ENCODE assay signal across 12 cellular contexts in genomic region chr13:27403252-27403678, GRCh38. TPM values are rescaled to one million over a fixed set of nuclear protein-coding genes. Genes with fewer than 3 reads are reported as not detected.
DNase-seq lines count a peak whose midpoint lies in the region; ATAC-seq, FAIRE-seq and TF ChIP-seq lines count a peak whose summit lies in the region.
"Had no signal": no experiment of that assay in that cellular context is flagged by ENCODE, and none has a peak within 500 bp of the region (broad histone marks: within the 10 kb centered on the region; RNA-seq: fewer than 3 reads in every experiment).

No MANE protein-coding gene starts in this region.

- peak; percentile 41 for DNase-seq in HFFc6
- peak; percentile 50 for DNase-seq in astrocyte of the spinal cord (ENCODE audit: low read depth, low spot score)
- no peak for DNase-seq in keratinocyte (ENCODE audit: low read depth, low spot score)
- DNase-seq in stimulated activated naive CD8-positive, alpha-beta T cell treated with anti-CD3 and anti-CD28 coated beads, Interleukin-15, amount 100 ng/mL, for 72 hours, result no peak
- no peak for DNase-seq in NCI-H1436 (lab: John Stamatoyannopoulos, UW)
- no peak for DNase-seq in NCI-H1105 (lab: John Stamatoyannopoulos, UW)
- DNase-seq: activated CD4-positive, alpha-beta T cell treated with anti-CD3 and anti-CD28 coated beads, Interleukin-2, amount 10 ng/mL, durations not matched to agents 7 days and 5 days; effector memory CD8-positive, alpha-beta T cell; NCI-H526 treated with DMSO at 0.1 percent for 48 hours had no signal

- H3K27ac Mint-ChIP-seq in HFFc6, result no peak overlapping the region
- H3K27ac Mint-ChIP-seq in stimulated activated naive CD8-positive, alpha-beta T cell treated with anti-CD3 and anti-CD28 coated beads, Interleukin-15, amount 100 ng/mL, for 72 hours, result no peak overlapping the region
- H3K27ac Mint-ChIP-seq: activated CD4-positive, alpha-beta T cell treated with anti-CD3 and anti-CD28 coated beads, Interleukin-2, amount 10 ng/mL, durations not matched to agents 7 days and 5 days; effector memory CD8-positive, alpha-beta T cell had no signal

- no peaks in the 10 kb centered on the region for H3K36me3 Mint-ChIP-seq in HFFc6 (ENCODE audit: low read depth)

- H3K27me3 ChIP-seq in keratinocyte (ENCODE audit: control insufficient read depth, extremely low read depth, insufficient read depth, low read length), result peaks cover 4% of the 10 kb centered on the region
- H3K27me3 ChIP-seq: vagina had no signal

- H2AFZ ChIP-seq in keratinocyte (ENCODE audit: control insufficient read depth, low read length), result no peak overlapping the region

- peaks cover 16% of the 10 kb centered on the region for H3K4me1 Mint-ChIP-seq in HFFc6 (ENCODE audit: low read depth)
- peaks cover 13% of the 10 kb centered on the region for H3K4me1 Mint-ChIP-seq in stimulated activated naive CD8-positive, alpha-beta T cell treated with anti-CD3 and anti-CD28 coated beads, Interleukin-15, amount 100 ng/mL, for 72 hours

- no peaks in the 10 kb centered on the region for H3K9me1 ChIP-seq in keratinocyte (ENCODE audit: control insufficient read depth, extremely low read depth, insufficient read depth, low read length)

- H3K4me3 Mint-ChIP-seq in HFFc6, result no peak overlapping the region
- H3K4me3 Mint-ChIP-seq in stimulated activated naive CD8-positive, alpha-beta T cell treated with anti-CD3 and anti-CD28 coated beads, Interleukin-15, amount 100 ng/mL, for 72 hours, result no peak overlapping the region
- H3K4me3 Mint-ChIP-seq: activated CD4-positive, alpha-beta T cell treated with anti-CD3 and anti-CD28 coated beads, Interleukin-2, amount 10 ng/mL, durations not matched to agents 7 days and 5 days; effector memory CD8-positive, alpha-beta T cell had no signal

- H3K4me3 ChIP-seq in astrocyte of the spinal cord (ENCODE audit: low read depth, low read length) (no peak overlapping the region), keratinocyte (ENCODE audit: control insufficient read depth in 2 of 3, extremely low read depth in 1 of 3, insufficient read depth in 2 of 3, low read depth in 1 of 3, low read length in 3 of 3) (no peak overlapping the region)
- H3K4me3 ChIP-seq: vagina had no signal

- H3K36me3 ChIP-seq in keratinocyte (ENCODE audit: control insufficient read depth in 2 of 2, extremely low read depth in 1 of 2, insufficient read depth in 2 of 2, low read length in 2 of 2), result no peaks in the 10 kb centered on the region
- H3K36me3 ChIP-seq: vagina had no signal

- ATAC-seq in stimulated activated naive CD8-positive, alpha-beta T cell treated with anti-CD3 and anti-CD28 coated beads, Interleukin-15, amount 100 ng/mL, for 72 hours, result peak; percentile 37
- ATAC-seq in GM21825 (IDR thresholded peaks at IDR 0.05; ENCODE audit: unreplicated experiment), result no peak
- no peak for ATAC-seq in GM19452 (IDR thresholded peaks at IDR 0.05; ENCODE audit: unreplicated experiment)
- ATAC-seq: effector memory CD8-positive, alpha-beta T cell had no signal

- peaks cover 13% of the 10 kb centered on the region for H3K4me1 ChIP-seq in keratinocyte (ENCODE audit: control insufficient read depth, extremely low read depth, insufficient read depth, low read length)

- FAIRE-seq in keratinocyte (lab: Jason Lieb, UNC), result peak; percentile 55

- H4K20me1 ChIP-seq in keratinocyte (ENCODE audit: control insufficient read depth, extremely low read depth, insufficient read depth, low read length), result no peaks in the 10 kb centered on the region

- H3K27ac ChIP-seq in keratinocyte (ENCODE audit: control insufficient read depth, insufficient read depth, low read length), result no peak overlapping the region
- H3K27ac ChIP-seq: vagina had no signal

- in situ Hi-C loops in astrocyte of the spinal cord (cut with HindIII; ENCODE audit: low sequenced_read_pairs), result no loop called here

- TF ChIP-seq CTCF in HFFc6 (IDR thresholded peaks at IDR 0.05) (no peak), astrocyte of the spinal cord (IDR thresholded peaks at IDR 0.05; ENCODE audit: low read depth, low read length) (no peak), keratinocyte (optimal IDR thresholded peaks at IDR 0.05 in 1 of 3, IDR thresholded peaks at IDR 0.05 in 1 of 3, conservative IDR thresholded peaks at IDR 0.05 in 1 of 3; ENCODE audit: extremely low read depth in 1 of 3, insufficient read depth in 2 of 3, low read length in 3 of 3) (no peak)

- peaks cover 20% of the 10 kb centered on the region for H3K27me3 Mint-ChIP-seq in HFFc6 (ENCODE audit: insufficient read depth)
- peaks cover 12% of the 10 kb centered on the region for H3K27me3 Mint-ChIP-seq in stimulated activated naive CD8-positive, alpha-beta T cell treated with anti-CD3 and anti-CD28 coated beads, Interleukin-15, amount 100 ng/mL, for 72 hours

- H3K79me2 ChIP-seq in keratinocyte (ENCODE audit: control insufficient read depth, insufficient read depth, low read length), result no peaks in the 10 kb centered on the region

- H3K9ac ChIP-seq in keratinocyte (ENCODE audit: control insufficient read depth, extremely low read depth, insufficient read depth, low read length), result no peak overlapping the region

- H3K4me2 ChIP-seq in keratinocyte (ENCODE audit: control insufficient read depth, extremely low read depth, insufficient read depth, low read depth, low read length), result no peak overlapping the region

- H3K9me3 Mint-ChIP-seq in HFFc6, result no peaks in the 10 kb centered on the region
- H3K9me3 Mint-ChIP-seq in stimulated activated naive CD8-positive, alpha-beta T cell treated with anti-CD3 and anti-CD28 coated beads, Interleukin-15, amount 100 ng/mL, for 72 hours, result no peaks in the 10 kb centered on the region
- H3K9me3 Mint-ChIP-seq: activated CD4-positive, alpha-beta T cell treated with anti-CD3 and anti-CD28 coated beads, Interleukin-2, amount 10 ng/mL, durations not matched to agents 7 days and 5 days; effector memory CD8-positive, alpha-beta T cell had no signal

- dilution Hi-C loops in keratinocyte (cut with MboI; ENCODE audit: extremely low pct_ligation_motif_present, low sequenced_read_pairs), result no loop called here

- no peaks in the 10 kb centered on the region for H3K9me3 ChIP-seq in keratinocyte (ENCODE audit: control insufficient read depth, low read depth, low read length)
- H3K9me3 ChIP-seq: vagina had no signal

RNA-seq across cellular contexts. Expression of gene GTF3A, which starts 21.2 kb away (rescaled TPM):
- total RNA-seq in HFFc6 (2021; fragmentation: NEBNext Ultra II Directional; extraction: Animal tissue kit (Norgen Biotek cat#: 25700)), result 10 to 100 TPM; 70.8 to 81.2 (median 75.0) TPM
- 41.5 to 97.8 TPM (median 95.5 TPM) in 3 replicates for polyA plus RNA-seq in keratinocyte
- 138 TPM for polyA plus RNA-seq in keratinocyte (2011; ENCODE audit: low read depth)
- 72.7 and 138 TPM in 2 replicates for polyA plus RNA-seq in keratinocyte (2011; cell fraction: cytosol; rRNA removed)
- 16.5 and 23.1 TPM in 2 replicates for polyA plus RNA-seq in keratinocyte (2011; cell fraction: nucleus; rRNA removed)
- polyA plus RNA-seq in keratinocyte (2012; ENCODE audit: low replicate concordance), result 58.6 and 74.2 TPM in 2 replicates
- polyA minus RNA-seq in keratinocyte, result 22.1 to 48.6 TPM (median 36.3 TPM) in 3 replicates
- polyA minus RNA-seq in keratinocyte (2011; cell fraction: cytosol; rRNA and poly(A)+ RNA removed), result 57.7 TPM
- polyA minus RNA-seq in keratinocyte (2011; cell fraction: nucleus; rRNA and poly(A)+ RNA removed), result 4.9 and 11.0 TPM in 2 replicates

RNA-seq across cellular contexts. Expression of gene MTIF3, which starts 47.1 kb away (rescaled TPM):
- total RNA-seq in HFFc6 (2021; fragmentation: NEBNext Ultra II Directional; extraction: Animal tissue kit (Norgen Biotek cat#: 25700)), result 10 to 100 TPM; 26.4 to 39.4 (median 33.2) TPM
- polyA plus RNA-seq in keratinocyte, result 41.4 to 58.0 TPM (median 56.1 TPM) in 3 replicates
- polyA plus RNA-seq in keratinocyte (2011; ENCODE audit: low read depth), result 57.9 TPM
- 65.4 and 96.7 TPM in 2 replicates for polyA plus RNA-seq in keratinocyte (2011; cell fraction: cytosol; rRNA removed)
- 48.4 and 56.7 TPM in 2 replicates for polyA plus RNA-seq in keratinocyte (2011; cell fraction: nucleus; rRNA removed)
- polyA plus RNA-seq in keratinocyte (2012; ENCODE audit: low replicate concordance), result 35.8 and 46.3 TPM in 2 replicates
- 5.3 to 24.9 TPM (median 16.5 TPM) in 3 replicates for polyA minus RNA-seq in keratinocyte
- polyA minus RNA-seq in keratinocyte (2011; cell fraction: cytosol; rRNA and poly(A)+ RNA removed), result 9.2 TPM
- polyA minus RNA-seq in keratinocyte (2011; cell fraction: nucleus; rRNA and poly(A)+ RNA removed), result 5.4 and 11.7 TPM in 2 replicates

Comparison
In these comparisons a context has a peak if more than half of its experiments do, and no peak if none do; other contexts are left out.
1. DNase-seq: peak in HFFc6 (single experiment) and astrocyte of the spinal cord (single experiment); none in keratinocyte (single experiment), stimulated activated naive CD8-positive, alpha-beta T cell treated with anti-CD3 and anti-CD28 coated beads, Interleukin-15, amount 100 ng/mL, for 72 hours (0 of 2), NCI-H1436 (single experiment) and NCI-H1105 (single experiment).